Comparison of ENCODE assay signal across 1 cellular context in the genomic region with DNA sequence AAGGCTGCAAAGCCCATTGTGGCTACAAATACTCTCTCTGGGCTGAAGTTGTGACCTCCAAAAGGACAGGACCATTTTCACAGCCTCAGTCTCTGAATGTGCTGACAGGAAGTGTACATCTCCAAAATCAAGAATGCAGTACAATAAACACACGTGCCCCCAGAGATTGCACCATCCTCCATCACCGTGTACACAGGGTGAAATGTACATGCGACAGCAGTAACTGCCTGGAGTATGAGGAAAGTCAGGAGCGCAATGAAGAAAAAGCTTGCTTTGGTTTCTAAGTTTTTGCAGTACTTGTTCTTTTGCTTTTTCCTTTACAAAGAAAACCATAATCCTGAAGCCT.
A peak's percentile ranks its signal among the peaks of the same experiment; 100 is the strongest.
TF ChIP-seq lines count a peak whose summit lies in the region.

No MANE protein-coding gene starts in this region.

TF ChIP-seq in HepG2, 621 proteins besides CTCF, POLR2A, EP300 and RAD21 (continued from another document and continues in another):
- TF ChIP-seq SP5 (CRISPR knock-in tag; IDR thresholded peaks at IDR 0.05; ENCODE audit: borderline replicate concordance, low read depth) (no peak; the same call in 1 of the 2 replicates), ETV5 (CRISPR knock-in tag; IDR thresholded peaks at IDR 0.05; ENCODE audit: borderline replicate concordance) (peak; percentile 55; the same call in 1 of the 2 replicates), SOX6 (IDR thresholded peaks at IDR 0.05) (no peak), SOX6 (CRISPR knock-in tag; IDR thresholded peaks at IDR 0.05) (peak; percentile 71), ZNF264 (CRISPR knock-in tag; IDR thresholded peaks at IDR 0.05) (no peak), XRCC5 (optimal IDR thresholded peaks at IDR 0.05; ENCODE audit: low read length) (no peak), JUND (CRISPR knock-in tag; IDR thresholded peaks at IDR 0.05) (no peak), ZNF12 (CRISPR knock-in tag; IDR thresholded peaks at IDR 0.05) (peak; percentile 83), KLF9 (CRISPR knock-in tag; IDR thresholded peaks at IDR 0.05; ENCODE audit: low read depth) (no peak), IKZF5 (CRISPR knock-in tag; IDR thresholded peaks at IDR 0.05) (no peak), ZNF792 (CRISPR knock-in tag; IDR thresholded peaks at IDR 0.05) (no peak), MIER3 (CRISPR knock-in tag; IDR thresholded peaks at IDR 0.05; ENCODE audit: borderline replicate concordance) (no peak), JUN (CRISPR knock-in tag; IDR thresholded peaks at IDR 0.05) (no peak), SP140L (CRISPR knock-in tag; IDR thresholded peaks at IDR 0.05; ENCODE audit: borderline replicate concordance) (no peak), TBL1XR1 (IDR thresholded peaks at IDR 0.05; ENCODE audit: borderline replicate concordance, low read length, partially characterized antibody) (no peak), FOXP4 (CRISPR knock-in tag; IDR thresholded peaks at IDR 0.05) (peak; percentile 79), MLX (CRISPR knock-in tag; IDR thresholded peaks at IDR 0.05) (no peak), SCMH1 (CRISPR knock-in tag; IDR thresholded peaks at IDR 0.05; ENCODE audit: borderline replicate concordance) (no peak), FOSL1 (CRISPR knock-in tag; IDR thresholded peaks at IDR 0.05; ENCODE audit: borderline replicate concordance) (no peak), ZBTB1 (CRISPR knock-in tag; IDR thresholded peaks at IDR 0.05; ENCODE audit: borderline replicate concordance) (no peak), ZNF850 (CRISPR knock-in tag; conservative IDR thresholded peaks at IDR 0.05) (no peak), EHMT2 (IDR thresholded peaks at IDR 0.05; ENCODE audit: borderline replicate concordance, low read depth, low read length) (no peak), CCAR2 (optimal IDR thresholded peaks at IDR 0.05; ENCODE audit: low read depth, low read length) (no peak), HDAC6 (IDR thresholded peaks at IDR 0.05; ENCODE audit: low read depth, low read length) (no peak)
- TF ChIP-seq, protein P1, sequence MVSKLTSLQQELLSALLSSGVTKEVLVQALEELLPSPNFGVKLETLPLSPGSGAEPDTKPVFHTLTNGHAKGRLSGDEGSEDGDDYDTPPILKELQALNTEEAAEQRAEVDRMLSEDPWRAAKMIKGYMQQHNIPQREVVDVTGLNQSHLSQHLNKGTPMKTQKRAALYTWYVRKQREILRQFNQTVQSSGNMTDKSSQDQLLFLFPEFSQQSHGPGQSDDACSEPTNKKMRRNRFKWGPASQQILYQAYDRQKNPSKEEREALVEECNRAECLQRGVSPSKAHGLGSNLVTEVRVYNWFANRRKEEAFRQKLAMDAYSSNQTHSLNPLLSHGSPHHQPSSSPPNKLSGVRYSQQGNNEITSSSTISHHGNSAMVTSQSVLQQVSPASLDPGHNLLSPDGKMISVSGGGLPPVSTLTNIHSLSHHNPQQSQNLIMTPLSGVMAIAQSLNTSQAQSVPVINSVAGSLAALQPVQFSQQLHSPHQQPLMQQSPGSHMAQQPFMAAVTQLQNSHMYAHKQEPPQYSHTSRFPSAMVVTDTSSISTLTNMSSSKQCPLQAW (CRISPR knock-in tag; IDR thresholded peaks at IDR 0.05) = peak; percentile 45; the same call in 1 of the 2 replicates
- TF ChIP-seq, protein P2, sequence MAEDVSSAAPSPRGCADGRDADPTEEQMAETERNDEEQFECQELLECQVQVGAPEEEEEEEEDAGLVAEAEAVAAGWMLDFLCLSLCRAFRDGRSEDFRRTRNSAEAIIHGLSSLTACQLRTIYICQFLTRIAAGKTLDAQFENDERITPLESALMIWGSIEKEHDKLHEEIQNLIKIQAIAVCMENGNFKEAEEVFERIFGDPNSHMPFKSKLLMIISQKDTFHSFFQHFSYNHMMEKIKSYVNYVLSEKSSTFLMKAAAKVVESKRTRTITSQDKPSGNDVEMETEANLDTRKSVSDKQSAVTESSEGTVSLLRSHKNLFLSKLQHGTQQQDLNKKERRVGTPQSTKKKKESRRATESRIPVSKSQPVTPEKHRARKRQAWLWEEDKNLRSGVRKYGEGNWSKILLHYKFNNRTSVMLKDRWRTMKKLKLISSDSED (CRISPR knock-in tag; IDR thresholded peaks at IDR 0.05) = no peak
- TF ChIP-seq, protein P3, sequence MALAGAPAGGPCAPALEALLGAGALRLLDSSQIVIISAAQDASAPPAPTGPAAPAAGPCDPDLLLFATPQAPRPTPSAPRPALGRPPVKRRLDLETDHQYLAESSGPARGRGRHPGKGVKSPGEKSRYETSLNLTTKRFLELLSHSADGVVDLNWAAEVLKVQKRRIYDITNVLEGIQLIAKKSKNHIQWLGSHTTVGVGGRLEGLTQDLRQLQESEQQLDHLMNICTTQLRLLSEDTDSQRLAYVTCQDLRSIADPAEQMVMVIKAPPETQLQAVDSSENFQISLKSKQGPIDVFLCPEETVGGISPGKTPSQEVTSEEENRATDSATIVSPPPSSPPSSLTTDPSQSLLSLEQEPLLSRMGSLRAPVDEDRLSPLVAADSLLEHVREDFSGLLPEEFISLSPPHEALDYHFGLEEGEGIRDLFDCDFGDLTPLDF (CRISPR knock-in tag; IDR thresholded peaks at IDR 0.05) = no peak
- TF ChIP-seq, protein P4, sequence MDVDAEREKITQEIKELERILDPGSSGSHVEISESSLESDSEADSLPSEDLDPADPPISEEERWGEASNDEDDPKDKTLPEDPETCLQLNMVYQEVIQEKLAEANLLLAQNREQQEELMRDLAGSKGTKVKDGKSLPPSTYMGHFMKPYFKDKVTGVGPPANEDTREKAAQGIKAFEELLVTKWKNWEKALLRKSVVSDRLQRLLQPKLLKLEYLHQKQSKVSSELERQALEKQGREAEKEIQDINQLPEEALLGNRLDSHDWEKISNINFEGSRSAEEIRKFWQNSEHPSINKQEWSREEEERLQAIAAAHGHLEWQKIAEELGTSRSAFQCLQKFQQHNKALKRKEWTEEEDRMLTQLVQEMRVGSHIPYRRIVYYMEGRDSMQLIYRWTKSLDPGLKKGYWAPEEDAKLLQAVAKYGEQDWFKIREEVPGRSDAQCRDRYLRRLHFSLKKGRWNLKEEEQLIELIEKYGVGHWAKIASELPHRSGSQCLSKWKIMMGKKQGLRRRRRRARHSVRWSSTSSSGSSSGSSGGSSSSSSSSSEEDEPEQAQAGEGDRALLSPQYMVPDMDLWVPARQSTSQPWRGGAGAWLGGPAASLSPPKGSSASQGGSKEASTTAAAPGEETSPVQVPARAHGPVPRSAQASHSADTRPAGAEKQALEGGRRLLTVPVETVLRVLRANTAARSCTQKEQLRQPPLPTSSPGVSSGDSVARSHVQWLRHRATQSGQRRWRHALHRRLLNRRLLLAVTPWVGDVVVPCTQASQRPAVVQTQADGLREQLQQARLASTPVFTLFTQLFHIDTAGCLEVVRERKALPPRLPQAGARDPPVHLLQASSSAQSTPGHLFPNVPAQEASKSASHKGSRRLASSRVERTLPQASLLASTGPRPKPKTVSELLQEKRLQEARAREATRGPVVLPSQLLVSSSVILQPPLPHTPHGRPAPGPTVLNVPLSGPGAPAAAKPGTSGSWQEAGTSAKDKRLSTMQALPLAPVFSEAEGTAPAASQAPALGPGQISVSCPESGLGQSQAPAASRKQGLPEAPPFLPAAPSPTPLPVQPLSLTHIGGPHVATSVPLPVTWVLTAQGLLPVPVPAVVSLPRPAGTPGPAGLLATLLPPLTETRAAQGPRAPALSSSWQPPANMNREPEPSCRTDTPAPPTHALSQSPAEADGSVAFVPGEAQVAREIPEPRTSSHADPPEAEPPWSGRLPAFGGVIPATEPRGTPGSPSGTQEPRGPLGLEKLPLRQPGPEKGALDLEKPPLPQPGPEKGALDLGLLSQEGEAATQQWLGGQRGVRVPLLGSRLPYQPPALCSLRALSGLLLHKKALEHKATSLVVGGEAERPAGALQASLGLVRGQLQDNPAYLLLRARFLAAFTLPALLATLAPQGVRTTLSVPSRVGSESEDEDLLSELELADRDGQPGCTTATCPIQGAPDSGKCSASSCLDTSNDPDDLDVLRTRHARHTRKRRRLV (CRISPR knock-in tag; IDR thresholded peaks at IDR 0.05) = no peak
- TF ChIP-seq, protein P5, sequence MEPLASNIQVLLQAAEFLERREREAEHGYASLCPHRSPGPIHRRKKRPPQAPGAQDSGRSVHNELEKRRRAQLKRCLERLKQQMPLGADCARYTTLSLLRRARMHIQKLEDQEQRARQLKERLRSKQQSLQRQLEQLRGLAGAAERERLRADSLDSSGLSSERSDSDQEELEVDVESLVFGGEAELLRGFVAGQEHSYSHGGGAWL (CRISPR knock-in tag; IDR thresholded peaks at IDR 0.05) = no peak
- TF ChIP-seq, protein P6, sequence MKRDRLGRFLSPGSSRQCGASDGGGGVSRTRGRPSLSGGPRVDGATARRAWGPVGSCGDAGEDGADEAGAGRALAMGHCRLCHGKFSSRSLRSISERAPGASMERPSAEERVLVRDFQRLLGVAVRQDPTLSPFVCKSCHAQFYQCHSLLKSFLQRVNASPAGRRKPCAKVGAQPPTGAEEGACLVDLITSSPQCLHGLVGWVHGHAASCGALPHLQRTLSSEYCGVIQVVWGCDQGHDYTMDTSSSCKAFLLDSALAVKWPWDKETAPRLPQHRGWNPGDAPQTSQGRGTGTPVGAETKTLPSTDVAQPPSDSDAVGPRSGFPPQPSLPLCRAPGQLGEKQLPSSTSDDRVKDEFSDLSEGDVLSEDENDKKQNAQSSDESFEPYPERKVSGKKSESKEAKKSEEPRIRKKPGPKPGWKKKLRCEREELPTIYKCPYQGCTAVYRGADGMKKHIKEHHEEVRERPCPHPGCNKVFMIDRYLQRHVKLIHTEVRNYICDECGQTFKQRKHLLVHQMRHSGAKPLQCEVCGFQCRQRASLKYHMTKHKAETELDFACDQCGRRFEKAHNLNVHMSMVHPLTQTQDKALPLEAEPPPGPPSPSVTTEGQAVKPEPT (CRISPR knock-in tag; IDR thresholded peaks at IDR 0.05; ENCODE audit: low read depth) = no peak
